Comparison of ENCODE assay signal across 19 cellular contexts in genomic region chr5:1734271-1734907, GRCh38.
DNase-seq lines count a peak whose midpoint lies in the region; ATAC-seq and TF ChIP-seq lines count a peak whose summit lies in the region.
"Had no signal": no experiment of that assay in that cellular context is flagged by ENCODE, and none has a peak within 500 bp of the region (broad histone marks: within the 10 kb centered on the region; RNA-seq: fewer than 3 reads in every experiment).

No MANE protein-coding gene starts in this region.

- peaks cover 5% of the 10 kb centered on the region for H3K27me3 Mint-ChIP-seq in activated T-helper 2 cell treated with anti-CD3 and anti-CD28 coated beads, Interferon-gamma antibody, Interleukin-2, Interleukin-4, amounts not matched to agents 10 μg/mL and 5 μg/mL and 100 μg/mL, durations not matched to agents 14 hours and 24 hours and 36 hours (ENCODE audit: low read depth)

- no peaks in the 10 kb centered on the region for H4K20me1 ChIP-seq in hepatocyte (ENCODE audit: insufficient read depth, poor library complexity, severe bottlenecking)

- intact Hi-C loops in left cardiac atrium (cut with DNase I) (no loop called here), vagina (cut with DNase I) (no loop called here)
- intact Hi-C loops in activated T-helper 2 cell treated with anti-CD3 and anti-CD28 coated beads, Interferon-gamma antibody, Interleukin-2, Interleukin-4, amounts not matched to agents 10 μg/mL and 5 μg/mL and 100 μg/mL, durations not matched to agents 14 hours and 24 hours and 36 hours (cut with micrococcal nuclease): no loop called here

- H3K9me2 ChIP-seq in hepatocyte (replicated peaks; ENCODE audit: insufficient read depth): no peaks in the 10 kb centered on the region

- H3K9me3 ChIP-seq in right atrium auricular region (peaks cover 0 to under 1% of the 10 kb centered on the region in 2 donors), WERI-Rb-1 (ENCODE audit: severe bottlenecking) (peaks cover 2% of the 10 kb centered on the region), vagina (no peaks in the 10 kb centered on the region), hepatocyte (ENCODE audit: low read depth) (no peaks in the 10 kb centered on the region)
- H3K9me3 ChIP-seq: esophagus squamous epithelium had no signal

- no peak for ATAC-seq in left cardiac atrium
- ATAC-seq: stimulated activated naive B cell treated with anti-CD40 and anti-IgM and Interleukin-4, amounts not matched to agents 10 μg/mL and 1 μg/mL and 100 μg/mL, for 72 hours had no signal

- H3K4me3 Mint-ChIP-seq in activated T-helper 2 cell treated with anti-CD3 and anti-CD28 coated beads, Interferon-gamma antibody, Interleukin-2, Interleukin-4, amounts not matched to agents 10 μg/mL and 5 μg/mL and 100 μg/mL, durations not matched to agents 14 hours and 24 hours and 36 hours (ENCODE audit: low read depth): no peak overlapping the region
- H3K4me3 Mint-ChIP-seq: stimulated activated naive B cell treated with anti-CD40 and anti-IgM and Interleukin-4, amounts not matched to agents 10 μg/mL and 1 μg/mL and 100 μg/mL, for 72 hours had no signal

- H3K36me3 ChIP-seq in right atrium auricular region (no peaks in the 10 kb centered on the region), WERI-Rb-1 (no peaks in the 10 kb centered on the region), vagina (no peaks in the 10 kb centered on the region), hepatocyte (replicated peaks; ENCODE audit: insufficient read depth, low read depth) (no peaks in the 10 kb centered on the region)
- H3K36me3 ChIP-seq: brain microvascular endothelial cell, esophagus squamous epithelium had no signal

- H3K4me1 ChIP-seq in right atrium auricular region (no peaks in the 10 kb centered on the region), vagina (no peaks in the 10 kb centered on the region), hepatocyte (ENCODE audit: insufficient read depth) (no peaks in the 10 kb centered on the region)
- H3K4me1 ChIP-seq: esophagus squamous epithelium had no signal

- no peak for TF ChIP-seq POLR2A in vagina (IDR thresholded peaks at IDR 0.05)

- H3K27ac Mint-ChIP-seq in activated T-helper 2 cell treated with anti-CD3 and anti-CD28 coated beads, Interferon-gamma antibody, Interleukin-2, Interleukin-4, amounts not matched to agents 10 μg/mL and 5 μg/mL and 100 μg/mL, durations not matched to agents 14 hours and 24 hours and 36 hours: no peak overlapping the region
- H3K27ac Mint-ChIP-seq: stimulated activated naive B cell treated with anti-CD40 and anti-IgM and Interleukin-4, amounts not matched to agents 10 μg/mL and 1 μg/mL and 100 μg/mL, for 72 hours had no signal

- H3K36me3 Mint-ChIP-seq in activated T-helper 2 cell treated with anti-CD3 and anti-CD28 coated beads, Interferon-gamma antibody, Interleukin-2, Interleukin-4, amounts not matched to agents 10 μg/mL and 5 μg/mL and 100 μg/mL, durations not matched to agents 14 hours and 24 hours and 36 hours (ENCODE audit: low read depth): no peaks in the 10 kb centered on the region
- H3K36me3 Mint-ChIP-seq: stimulated activated naive B cell treated with anti-CD40 and anti-IgM and Interleukin-4, amounts not matched to agents 10 μg/mL and 1 μg/mL and 100 μg/mL, for 72 hours had no signal

- no peak overlapping the region for H2AFZ ChIP-seq in hepatocyte

- no peaks in the 10 kb centered on the region for H3K79me2 ChIP-seq in hepatocyte

- DNase-seq in right atrium auricular region (ENCODE audit: low spot score) (peak; percentile 52), left cardiac atrium (no peak), WERI-Rb-1 (peak; percentile 7), mucosa of gallbladder (ENCODE audit: low spot score) (peak; percentile 8), vagina (ENCODE audit: extremely low spot score in 2 of 2) (peak; percentile 64 to 92), hepatocyte (ENCODE audit: low spot score) (no peak)
- no peak for DNase-seq in activated T-helper 2 cell treated with anti-CD3 and anti-CD28 coated beads, Interferon-gamma antibody, Interleukin-2, Interleukin-4, amounts not matched to agents 10 μg/mL and 5 μg/mL and 100 μg/mL, durations not matched to agents 14 hours and 24 hours and 36 hours (ENCODE audit: low spot score)
- DNase-seq: activated CD4-positive, alpha-beta T cell treated with anti-CD3 and anti-CD28 coated beads, Interleukin-2, amount 50 U/mL, for 1 hour; activated naive CD4-positive, alpha-beta T cell; brain microvascular endothelial cell; Calu3; esophagus squamous epithelium; hypothalamus; NCI-H1105; NCI-H2081; NCI-H774; stimulated activated CD4-positive, alpha-beta T cell treated with anti-CD3 and anti-CD28 coated beads, Interleukin-2, amount 100 ng/mL, for 48 hours; stimulated activated naive B cell treated with anti-CD40 and anti-IgM and Interleukin-4, amounts not matched to agents 10 μg/mL and 1 μg/mL and 100 μg/mL, for 72 hours had no signal

- WGBS in hepatocyte (ENCODE audit: low lambda C conversion rate, missing lambda C conversion rate): 85% methylated on average over 16 of the region's 18 CpGs

- no peaks in the 10 kb centered on the region for H3K4me1 Mint-ChIP-seq in activated T-helper 2 cell treated with anti-CD3 and anti-CD28 coated beads, Interferon-gamma antibody, Interleukin-2, Interleukin-4, amounts not matched to agents 10 μg/mL and 5 μg/mL and 100 μg/mL, durations not matched to agents 14 hours and 24 hours and 36 hours (ENCODE audit: low read depth)
- H3K4me1 Mint-ChIP-seq: stimulated activated naive B cell treated with anti-CD40 and anti-IgM and Interleukin-4, amounts not matched to agents 10 μg/mL and 1 μg/mL and 100 μg/mL, for 72 hours had no signal

- H3K9me3 Mint-ChIP-seq in activated T-helper 2 cell treated with anti-CD3 and anti-CD28 coated beads, Interferon-gamma antibody, Interleukin-2, Interleukin-4, amounts not matched to agents 10 μg/mL and 5 μg/mL and 100 μg/mL, durations not matched to agents 14 hours and 24 hours and 36 hours: no peaks in the 10 kb centered on the region

- H3K4me3 ChIP-seq in right atrium auricular region (no peak overlapping the region), WERI-Rb-1 (ENCODE audit: low read depth, low read length) (no peak overlapping the region), vagina (no peak overlapping the region), hepatocyte (no peak overlapping the region)
- H3K4me3 ChIP-seq: esophagus squamous epithelium had no signal

- H3K4me2 ChIP-seq in hepatocyte: no peak overlapping the region

- TF ChIP-seq CTCF in right atrium auricular region (IDR thresholded peaks at IDR 0.05) (no peak), WERI-Rb-1 (IDR thresholded peaks at IDR 0.05; ENCODE audit: low read depth, low read length) (no peak), vagina (IDR thresholded peaks at IDR 0.05) (no peak), hepatocyte (IDR thresholded peaks at IDR 0.05; ENCODE audit: poor library complexity) (no peak)

- H3K27ac ChIP-seq in right atrium auricular region (no peak overlapping the region), WERI-Rb-1 (no peak overlapping the region), vagina (no peak overlapping the region), hepatocyte (no peak overlapping the region)
- H3K27ac ChIP-seq: brain microvascular endothelial cell, C4-2B, esophagus squamous epithelium had no signal

- no peaks in the 10 kb centered on the region for H3K27me3 ChIP-seq in right atrium auricular region
- H3K27me3 ChIP-seq in WERI-Rb-1 (ENCODE audit: insufficient read depth, low read depth, severe bottlenecking): peaks cover 91% of the 10 kb centered on the region
- no peaks in the 10 kb centered on the region for H3K27me3 ChIP-seq in vagina
- no peaks in the 10 kb centered on the region for H3K27me3 ChIP-seq in hepatocyte
- H3K27me3 ChIP-seq: brain microvascular endothelial cell had no signal

Comparison
In these comparisons a context has a peak if more than half of its experiments do, and no peak if none do; other contexts are left out.
1. DNase-seq: peak in right atrium auricular region (single experiment), WERI-Rb-1 (single experiment), mucosa of gallbladder (single experiment) and vagina (2 of 2); none in left cardiac atrium (single experiment), activated T-helper 2 cell treated with anti-CD3 and anti-CD28 coated beads, Interferon-gamma antibody, Interleukin-2, Interleukin-4, amounts not matched to agents 10 μg/mL and 5 μg/mL and 100 μg/mL, durations not matched to agents 14 hours and 24 hours and 36 hours (single experiment) and hepatocyte (single experiment).